8 cellular contexts compared by ENCODE assay signal in genomic region chr19:11814707-11815050, GRCh38. TPM values are rescaled to one million over a fixed set of nuclear protein-coding genes. Genes with fewer than 3 reads are reported as not detected.
DNase-seq lines count a peak whose midpoint lies in the region; ATAC-seq and TF ChIP-seq lines count a peak whose summit lies in the region.

No MANE protein-coding gene starts in this region.

- no peaks in the 10 kb centered on the region for H3K27me3 ChIP-seq in prostate gland (replicated peaks; ENCODE audit: insufficient read depth)

- no peak for TF ChIP-seq CTCF in AG10803 (conservative IDR thresholded peaks at IDR 0.05; ENCODE audit: low read length)
- no peak for TF ChIP-seq CTCF in prostate gland (IDR thresholded peaks at IDR 0.05)

- H3K4me3 ChIP-seq in AG10803 (ENCODE audit: low read length) (peak overlapping the region; percentile 98), prostate gland (peak overlapping the region; percentile 77 to 92)

- intact Hi-C loops in left cardiac atrium (cut with DNase I) (no loop called here), prostate gland (cut with DNase I) (no loop called here)

- CTCF ChIA-PET in activated CD8-positive, alpha-beta T cell treated with anti-CD3 and anti-CD28 coated beads, Interleukin-2, amount 10 ng/mL, durations not matched to agents 7 days and 5 days (lab: Charles Lee) = interaction anchor here (0.7 to 5.3 kb wide), 3 partner anchors 17 to 149 kb away, joined by 3 to 44 read pairs (median 6); partner anchors contain the start of gene ZNF491

- POLR2A ChIA-PET in activated CD8-positive, alpha-beta T cell treated with anti-CD3 and anti-CD28 coated beads, Interleukin-2, amount 10 ng/mL, durations not matched to agents 7 days and 5 days (lab: Charles Lee) = interaction anchor here (1.3 to 1.6 kb wide), 3 partner anchors 17 to 173 kb away, joined by 3 to 6 read pairs (median 6); partner anchors contain the start of genes ZNF441 and ZNF491

- no peak for TF ChIP-seq POLR2A in prostate gland (IDR thresholded peaks at IDR 0.05)

- H3K9me3 ChIP-seq in prostate gland = no peaks in the 10 kb centered on the region

- H3K27ac Mint-ChIP-seq in activated CD8-positive, alpha-beta T cell treated with anti-CD3 and anti-CD28 coated beads, Interleukin-2, amount 10 ng/mL, durations not matched to agents 7 days and 5 days = peak overlapping the region; percentile 68

- 21% methylated on average over 13 of the region's 13 CpGs for WGBS in prostate gland

- peak overlapping the region; percentile 91 to 95 for H3K27ac ChIP-seq in prostate gland

- H3K4me1 ChIP-seq in prostate gland (replicated peaks) = no peaks in the 10 kb centered on the region

- H3K36me3 Mint-ChIP-seq in activated CD8-positive, alpha-beta T cell treated with anti-CD3 and anti-CD28 coated beads, Interleukin-2, amount 10 ng/mL, durations not matched to agents 7 days and 5 days (ENCODE audit: low read depth) = peaks cover 36% of the 10 kb centered on the region

- no peaks in the 10 kb centered on the region for H3K36me3 ChIP-seq in prostate gland

- H3K9me3 Mint-ChIP-seq in activated CD8-positive, alpha-beta T cell treated with anti-CD3 and anti-CD28 coated beads, Interleukin-2, amount 10 ng/mL, durations not matched to agents 7 days and 5 days (ENCODE audit: insufficient read depth) = peaks cover 12% of the 10 kb centered on the region

- ATAC-seq in HG03135 (IDR thresholded peaks at IDR 0.05; ENCODE audit: unreplicated experiment) (peak; percentile 11), left cardiac atrium (peak; percentile 39 to 58), GM21825 (IDR thresholded peaks at IDR 0.05; ENCODE audit: unreplicated experiment) (no peak), HG02885 (IDR thresholded peaks at IDR 0.05; ENCODE audit: poor library complexity, unreplicated experiment) (no peak)
- ATAC-seq in activated CD8-positive, alpha-beta T cell treated with anti-CD3 and anti-CD28 coated beads, Interleukin-2, amount 10 ng/mL, durations not matched to agents 7 days and 5 days = peak; percentile 4

- H3K4me1 Mint-ChIP-seq in activated CD8-positive, alpha-beta T cell treated with anti-CD3 and anti-CD28 coated beads, Interleukin-2, amount 10 ng/mL, durations not matched to agents 7 days and 5 days (ENCODE audit: low read depth) = peaks cover 23% of the 10 kb centered on the region

- DNase-seq in AG10803 (ENCODE audit: low read depth) (peak; percentile 30), left cardiac atrium (no peak), prostate gland (ENCODE audit: low spot score) (peak; percentile 9)
- DNase-seq in activated CD8-positive, alpha-beta T cell treated with anti-CD3 and anti-CD28 coated beads, Interleukin-2, amount 10 ng/mL, durations not matched to agents 7 days and 5 days = no peak
- no peak for DNase-seq in stimulated activated naive CD4-positive, alpha-beta T cell treated with Interleukin-2 at 50 U/mL for 16 hours (lab: John Stamatoyannopoulos, UW)

- no peaks in the 10 kb centered on the region for H3K27me3 Mint-ChIP-seq in activated CD8-positive, alpha-beta T cell treated with anti-CD3 and anti-CD28 coated beads, Interleukin-2, amount 10 ng/mL, durations not matched to agents 7 days and 5 days (ENCODE audit: low read depth)

- peak overlapping the region; percentile 85 for H3K4me3 Mint-ChIP-seq in activated CD8-positive, alpha-beta T cell treated with anti-CD3 and anti-CD28 coated beads, Interleukin-2, amount 10 ng/mL, durations not matched to agents 7 days and 5 days

RNA-seq across cellular contexts. Expression of gene ZNF440, which starts 0.6 kb away (rescaled TPM):
- 10 to 100 TPM; 15.2 to 17.7 TPM for total RNA-seq in activated CD8-positive, alpha-beta T cell treated with anti-CD3 and anti-CD28 coated beads, Interleukin-2, amount 10 ng/mL, durations not matched to agents 7 days and 5 days
- total RNA-seq in left cardiac atrium (1 to 10 TPM; 5.4 to 6.3 TPM), prostate gland (10 to 100 TPM; 17.5 to 17.9 TPM)

RNA-seq across cellular contexts. Expression of gene ZNF491, which starts 16.4 kb away (rescaled TPM):
- 1 to 10 TPM; 1.8 to 2.1 TPM for total RNA-seq in activated CD8-positive, alpha-beta T cell treated with anti-CD3 and anti-CD28 coated beads, Interleukin-2, amount 10 ng/mL, durations not matched to agents 7 days and 5 days
- total RNA-seq in left cardiac atrium (1 to 10 TPM; 1.6 to 2.2 TPM), prostate gland (1 to 10 TPM; 1.6 to 2.3 TPM)

RNA-seq across cellular contexts. Expression of gene ZNF439, which starts 33.8 kb away (rescaled TPM):
- total RNA-seq in activated CD8-positive, alpha-beta T cell treated with anti-CD3 and anti-CD28 coated beads, Interleukin-2, amount 10 ng/mL, durations not matched to agents 7 days and 5 days = 10 to 100 TPM in 1 of 2 experiments, 1 to 10 TPM in 1; 9.7 to 10.2 TPM
- total RNA-seq in left cardiac atrium = 1 to 10 TPM; 4.1 to 4.2 TPM
- total RNA-seq in prostate gland = 10 to 100 TPM in 1 of 2 donors, 1 to 10 TPM in 1; 8.5 to 16.1 TPM

RNA-seq across cellular contexts. Expression of gene ZNF441, which starts 47.9 kb away (rescaled TPM):
- 1 to 10 TPM; 7.9 to 8.7 TPM for total RNA-seq in activated CD8-positive, alpha-beta T cell treated with anti-CD3 and anti-CD28 coated beads, Interleukin-2, amount 10 ng/mL, durations not matched to agents 7 days and 5 days
- total RNA-seq in left cardiac atrium (1 to 10 TPM; 4.2 to 4.6 TPM), prostate gland (1 to 10 TPM; 6.9 to 7.3 TPM)

Comparison
In these comparisons a context has a peak if more than half of its experiments do, and no peak if none do; other contexts are left out.
1. DNase-seq: peak in AG10803 (single experiment) and prostate gland (single experiment); none in activated CD8-positive, alpha-beta T cell treated with anti-CD3 and anti-CD28 coated beads, Interleukin-2, amount 10 ng/mL, durations not matched to agents 7 days and 5 days (single experiment), left cardiac atrium (single experiment) and stimulated activated naive CD4-positive, alpha-beta T cell treated with Interleukin-2 at 50 U/mL for 16 hours (single experiment).
2. ATAC-seq: peak in HG03135 (single experiment), activated CD8-positive, alpha-beta T cell treated with anti-CD3 and anti-CD28 coated beads, Interleukin-2, amount 10 ng/mL, durations not matched to agents 7 days and 5 days (single experiment) and left cardiac atrium (2 of 2); none in GM21825 (single experiment) and HG02885 (single experiment).